Comparison of ENCODE assay signal across 8 cellular contexts in the genomic region with DNA sequence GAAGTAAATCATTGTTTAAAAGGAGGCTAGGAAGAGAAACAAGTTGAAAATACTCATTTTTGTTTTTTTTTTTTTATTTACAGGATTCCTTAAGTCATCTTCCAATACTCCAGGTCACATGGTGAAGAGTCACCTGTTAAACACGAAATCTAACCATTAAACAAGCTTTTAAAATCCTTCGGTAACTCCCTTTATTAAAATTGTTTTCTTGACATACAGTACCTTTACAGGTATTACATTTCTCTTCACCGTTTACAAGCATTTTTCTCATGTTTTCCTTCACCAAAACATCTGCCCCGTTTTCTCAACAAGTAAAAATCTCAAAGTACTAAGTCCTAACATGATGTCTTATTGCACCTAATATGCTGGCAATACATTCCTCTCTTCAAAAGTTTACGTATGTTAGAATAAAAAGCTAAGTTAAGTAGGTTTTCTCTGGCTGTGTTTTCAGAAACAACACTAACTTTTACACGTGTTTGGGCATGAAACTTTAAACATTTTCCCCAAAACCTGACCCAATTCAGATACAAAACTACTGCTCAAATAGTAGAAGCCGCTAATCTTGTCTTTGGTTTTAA. TPM values are rescaled to one million over a fixed set of nuclear protein-coding genes. Genes with fewer than 3 reads are reported as not detected.
A peak's percentile ranks its signal among the peaks of the same experiment; 100 is the strongest.
DNase-seq lines count a peak whose midpoint lies in the region; TF ChIP-seq lines count a peak whose summit lies in the region.

No MANE protein-coding gene starts in this region.

- peaks cover 0 to 2% (median 0%) of the 10 kb centered on the region in 7 donors for H3K9me3 Mint-ChIP-seq in CD14-positive monocyte
- H3K9me3 Mint-ChIP-seq in nephron, result no peaks in the 10 kb centered on the region

- H3K27me3 Mint-ChIP-seq in CD14-positive monocyte (ENCODE audit: low read depth in 3 of 3) (peaks cover 0 to 3% (median 2%) of the 10 kb centered on the region in 3 donors), nephron (ENCODE audit: low read depth) (no peaks in the 10 kb centered on the region)

- DNase-seq in CD14-positive monocyte (ENCODE audit: low spot score), result no peak
- peak; percentile 39 for DNase-seq in NAMALWA (ENCODE audit: low spot score)
- DNase-seq in dermis blood vessel endothelial cell, result peak; percentile 19
- DNase-seq in kidney tubule cell (ENCODE audit: low spot score), result no peak
- DNase-seq in GM03348 (ENCODE audit: low spot score), result no peak
- DNase-seq in SHP77 (lab: John Stamatoyannopoulos, UW), result no peak
- DNase-seq in cortex of kidney (lab: John Stamatoyannopoulos, UW), result no peak

- H3K27ac Mint-ChIP-seq in CD14-positive monocyte (peak overlapping the region in 6 of 7 donors; percentile 82 to 94 (median 87)), nephron (peak overlapping the region in 2 of 3 experiments; percentile 60 to 68)

- peaks cover 7 to 12% of the 10 kb centered on the region in 2 donors for H3K36me3 Mint-ChIP-seq in CD14-positive monocyte
- peaks cover 13% of the 10 kb centered on the region for H3K36me3 Mint-ChIP-seq in nephron (ENCODE audit: low read depth)

- H3K4me3 Mint-ChIP-seq in CD14-positive monocyte, result peak overlapping the region; percentile 89 to 94
- H3K4me3 Mint-ChIP-seq in nephron, result peak overlapping the region; percentile 96 to 98 (median 97)

- intact Hi-C loops in CD14-positive monocyte (cut with micrococcal nuclease), result loop anchor here (10.0 kb wide), 2 partner anchors 75 to 95 kb away; a partner anchor contains a TSS

- TF ChIP-seq CTCF in CD14-positive monocyte (IDR thresholded peaks at IDR 0.05) (no peak), nephron (IDR thresholded peaks at IDR 0.05; ENCODE audit: unreplicated experiment in 3 of 3) (no peak)

- peaks cover 31% of the 10 kb centered on the region for H3K4me1 Mint-ChIP-seq in CD14-positive monocyte
- peaks cover 51% of the 10 kb centered on the region for H3K4me1 Mint-ChIP-seq in nephron

RNA-seq across cellular contexts. Expression of a gene that starts 1.1 kb away (rescaled TPM):
- 1 to 10 TPM; 7.2 to 8.3 TPM for polyA plus RNA-seq in CD14-positive monocyte
- 48.0 and 81.2 TPM in 2 replicates for total RNA-seq in dermis blood vessel endothelial cell

Comparison
In these comparisons a context has a peak if more than half of its experiments do, and no peak if none do; other contexts are left out.
1. DNase-seq: peak in NAMALWA (single experiment) and dermis blood vessel endothelial cell (single experiment); none in CD14-positive monocyte (single experiment), kidney tubule cell (single experiment), GM03348 (single experiment), SHP77 (0 of 2) and cortex of kidney (single experiment).